ENCODE assay signal across 9 cellular contexts in genomic region chr2:185821467-185821866, GRCh38.
"Had no signal": no experiment of that assay in that cellular context is flagged by ENCODE, and none has a peak within 500 bp of the region (broad histone marks: within the 10 kb centered on the region; RNA-seq: fewer than 3 reads in every experiment).

No MANE protein-coding gene starts in this region.

- H3K9ac ChIP-seq: GM23248 had no signal

- FAIRE-seq: K562 had no signal

- DNase-seq: GM23248, GOT3, H7, HFFc6, IMR-90 had no signal

- H3K9me3 ChIP-seq: HAP-1 had no signal

- ATAC-seq: HCT116, K562 had no signal

- H3K4me1 ChIP-seq: HAP-1 had no signal

- H3K36me3 ChIP-seq: HAP-1 had no signal

- H3K27ac ChIP-seq: GM23248, HL-60 had no signal

- H3K4me3 Mint-ChIP-seq: HFFc6 had no signal

- H3K4me3 ChIP-seq: GM23248, HAP-1, K562 had no signal

- H3K27ac Mint-ChIP-seq: HFFc6 had no signal

- H2AFZ ChIP-seq: GM23248 had no signal
